1 cellular context compared by ENCODE assay signal in the genomic region with DNA sequence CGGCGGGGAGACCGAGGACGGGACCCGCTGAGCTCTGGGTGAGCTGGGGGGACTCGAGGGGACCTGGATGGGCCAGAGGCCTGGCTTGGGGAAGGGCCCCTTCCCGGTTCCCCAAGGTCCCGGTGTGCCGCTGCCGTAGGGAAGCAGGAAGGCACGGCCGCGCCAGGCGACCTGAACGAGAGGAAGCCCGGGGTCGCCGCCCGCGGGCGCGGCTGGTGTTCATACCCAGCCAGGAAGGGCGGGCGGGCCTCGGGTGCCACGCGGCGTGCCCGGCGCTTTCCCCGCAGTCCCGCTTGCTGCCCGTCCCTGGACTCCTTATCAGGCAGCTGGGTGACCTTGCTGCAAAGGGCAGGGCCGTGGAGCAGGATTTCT.
TF ChIP-seq lines count a peak whose summit lies in the region.

No MANE protein-coding gene starts in this region.

TF ChIP-seq in H1, 55 proteins besides CTCF, POLR2A, EP300 and RAD21 (continued from another document):
- TF ChIP-seq E2F6 (IDR thresholded peaks at IDR 0.05) (peak; percentile 52), TAF1 (IDR thresholded peaks at IDR 0.05; ENCODE audit: low read depth, low read length) (0 out of 2 replicates have a peak, but pooled peaks have one; percentile 13), CHD7 (IDR thresholded peaks at IDR 0.05; ENCODE audit: insufficient replicate concordance, low read length) (no peak), RNF2 (IDR thresholded peaks at IDR 0.05; ENCODE audit: borderline replicate concordance, low read depth, low read length, missing control alignments, poor library complexity, severe bottlenecking) (no peak), POU5F1 (IDR thresholded peaks at IDR 0.05; ENCODE audit: low read depth, low read length) (no peak), GTF2F1 (IDR thresholded peaks at IDR 0.05; ENCODE audit: borderline replicate concordance, low read depth, low read length) (no peak), NRF1 (IDR thresholded peaks at IDR 0.05; ENCODE audit: low read depth, low read length) (no peak), ASH2L (IDR thresholded peaks at IDR 0.05; ENCODE audit: low read length) (no peak), PHF8 (conservative IDR thresholded peaks at IDR 0.05; ENCODE audit: low read depth, low read length) (peak; percentile 33), KDM5A (IDR thresholded peaks at IDR 0.05; ENCODE audit: low read length) (no peak), TCF12 (IDR thresholded peaks at IDR 0.05; ENCODE audit: low read depth, low read length) (no peak), GABPA (IDR thresholded peaks at IDR 0.05; ENCODE audit: borderline replicate concordance, insufficient read depth, low read length) (no peak), EGR1 (IDR thresholded peaks at IDR 0.05; ENCODE audit: borderline replicate concordance, low read depth, low read length) (no peak), TBP (IDR thresholded peaks at IDR 0.05; ENCODE audit: low read depth, low read length) (no peak), SIRT6 (IDR thresholded peaks at IDR 0.05; ENCODE audit: low read length) (no peak), TEAD4 (IDR thresholded peaks at IDR 0.05; ENCODE audit: low read depth, low read length) (no peak), KDM1A (IDR thresholded peaks at IDR 0.05; ENCODE audit: borderline replicate concordance, low read length) (no peak)
- TF ChIP-seq, protein P1, sequence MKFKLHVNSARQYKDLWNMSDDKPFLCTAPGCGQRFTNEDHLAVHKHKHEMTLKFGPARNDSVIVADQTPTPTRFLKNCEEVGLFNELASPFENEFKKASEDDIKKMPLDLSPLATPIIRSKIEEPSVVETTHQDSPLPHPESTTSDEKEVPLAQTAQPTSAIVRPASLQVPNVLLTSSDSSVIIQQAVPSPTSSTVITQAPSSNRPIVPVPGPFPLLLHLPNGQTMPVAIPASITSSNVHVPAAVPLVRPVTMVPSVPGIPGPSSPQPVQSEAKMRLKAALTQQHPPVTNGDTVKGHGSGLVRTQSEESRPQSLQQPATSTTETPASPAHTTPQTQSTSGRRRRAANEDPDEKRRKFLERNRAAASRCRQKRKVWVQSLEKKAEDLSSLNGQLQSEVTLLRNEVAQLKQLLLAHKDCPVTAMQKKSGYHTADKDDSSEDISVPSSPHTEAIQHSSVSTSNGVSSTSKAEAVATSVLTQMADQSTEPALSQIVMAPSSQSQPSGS (IDR thresholded peaks at IDR 0.05; ENCODE audit: low read length) = no peak
